Comparison of ENCODE assay signal across 24 cellular contexts in genomic region chr5:41617843-41618515, GRCh38.
"Had no signal": no experiment of that assay in that cellular context is flagged by ENCODE, and none has a peak within 500 bp of the region (broad histone marks: within the 10 kb centered on the region; RNA-seq: fewer than 3 reads in every experiment).

No MANE protein-coding gene starts in this region.

- DNase-seq: cerebellar nuclear complex; colonic mucosa; cortex of kidney; effector CD8-positive, alpha-beta T cell; effector memory CD8-positive, alpha-beta T cell; endodermal cell; erythroblast; esophagus squamous epithelium; foreskin fibroblast; foreskin melanocyte; gastrocnemius medialis; glutamatergic neuron; head of caudate nucleus; heart right ventricle; hippocampal formation; left cardiac atrium; left ventricle myocardium superior; lower lobe of right lung; mesenchymal stem cell; mucosa of descending colon had no signal

- H3K36me3 ChIP-seq: colonic mucosa, esophagus squamous epithelium, gastrocnemius medialis, heart right ventricle, lower lobe of right lung had no signal

- H3K4me1 ChIP-seq: colonic mucosa, esophagus squamous epithelium, gastrocnemius medialis, heart right ventricle, lower lobe of right lung had no signal

- H3K4me3 ChIP-seq: colonic mucosa, esophagus squamous epithelium, gastrocnemius medialis, heart right ventricle, lower lobe of right lung, mucosa of descending colon had no signal

- H3K9me3 ChIP-seq: colonic mucosa, esophagus squamous epithelium, gastrocnemius medialis, heart right ventricle, lower lobe of right lung, mucosa of descending colon had no signal

- H3K27ac ChIP-seq: colonic mucosa, epithelial cell of prostate, esophagus squamous epithelium, gastrocnemius medialis, heart right ventricle, lower lobe of right lung had no signal

- ATAC-seq: effector memory CD8-positive, alpha-beta T cell; esophagus mucosa; gastrocnemius medialis; heart right ventricle; left cardiac atrium; left ventricle myocardium superior; lower lobe of right lung; mucosa of descending colon had no signal

- FAIRE-seq: islet of Langerhans, keratinocyte had no signal

- H3K27me3 ChIP-seq: colonic mucosa, esophagus squamous epithelium, gastrocnemius medialis, heart right ventricle had no signal
